ENCODE assay signal across 20 cellular contexts in the genomic region with DNA sequence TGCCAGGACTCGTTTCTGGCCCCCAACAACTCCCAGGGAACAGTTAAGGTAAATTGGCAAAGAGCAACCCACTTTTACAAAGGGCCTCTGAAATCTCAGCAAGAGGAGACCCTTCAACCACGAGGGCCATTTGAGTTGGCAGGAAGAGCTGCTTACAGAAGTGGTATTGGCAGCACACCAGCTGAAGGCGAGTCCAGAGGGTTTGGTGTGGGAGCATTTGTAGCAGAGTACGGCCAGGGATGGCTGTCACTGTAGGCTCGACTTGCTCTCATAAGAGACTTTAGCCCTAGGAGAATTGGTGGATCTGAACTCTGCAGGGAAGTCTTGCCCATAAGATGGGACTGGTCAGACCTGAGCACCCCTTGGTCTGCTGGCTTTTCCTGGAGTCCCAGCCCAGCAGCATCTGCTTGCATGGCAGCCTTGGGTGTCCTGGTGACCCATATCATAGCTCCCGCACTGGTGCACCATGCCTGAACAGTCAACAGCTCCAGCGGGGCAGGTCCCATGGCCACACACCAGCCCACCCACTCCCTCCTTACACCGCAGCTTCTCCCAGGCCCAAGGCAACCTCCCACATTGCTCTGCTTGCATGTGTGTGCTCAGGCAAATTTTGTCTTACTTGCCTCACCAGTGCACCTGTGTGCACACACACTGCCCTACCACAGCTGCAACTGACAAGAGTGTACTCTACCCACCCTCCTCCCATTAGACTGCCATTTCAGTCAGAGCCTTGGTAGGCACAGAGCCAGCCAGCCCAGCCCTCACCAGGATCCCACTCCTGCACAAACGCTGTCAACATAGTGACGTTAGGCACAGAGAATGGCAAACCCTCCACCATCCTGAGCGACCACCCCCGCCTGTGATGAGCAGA.
DNase-seq lines count a peak whose midpoint lies in the region.
"Had no signal": no experiment of that assay in that cellular context is flagged by ENCODE, and none has a peak within 500 bp of the region (broad histone marks: within the 10 kb centered on the region; RNA-seq: fewer than 3 reads in every experiment).

No MANE protein-coding gene starts in this region.

- no peak overlapping the region for H3K4me3 Mint-ChIP-seq in activated T-helper 2 cell treated with anti-CD3 and anti-CD28 coated beads, Interferon-gamma antibody, Interleukin-2, Interleukin-4, amounts not matched to agents 10 μg/mL and 5 μg/mL and 100 μg/mL, durations not matched to agents 14 hours and 24 hours and 36 hours (ENCODE audit: low read depth)
- H3K4me3 Mint-ChIP-seq: activated CD4-positive, alpha-beta memory T cell treated with anti-CD3 and anti-CD28 coated beads, Interleukin-2, amount 10 ng/mL, durations not matched to agents 7 days and 5 days; activated naive CD8-positive, alpha-beta T cell; activated T-cell treated with anti-CD3 and anti-CD28 coated beads, Interleukin-2, amount 50 U/mL, for 24 hours; brain; neural progenitor cell; stimulated activated naive B cell treated with anti-CD40 and anti-IgM and Interleukin-4, amounts not matched to agents 10 μg/mL and 1 μg/mL and 100 μg/mL, for 72 hours; T-helper 1 cell treated with Interleukin-12 subunit alpha and Interleukin-12 subunit beta and Interleukin-4 antibody, amounts not matched to agents 30 μg/mL and 1 μg/mL, for 36 hours had no signal

- H3K27ac Mint-ChIP-seq in activated T-helper 2 cell treated with anti-CD3 and anti-CD28 coated beads, Interferon-gamma antibody, Interleukin-2, Interleukin-4, amounts not matched to agents 10 μg/mL and 5 μg/mL and 100 μg/mL, durations not matched to agents 14 hours and 24 hours and 36 hours = no peak overlapping the region
- H3K27ac Mint-ChIP-seq: activated CD4-positive, alpha-beta memory T cell treated with anti-CD3 and anti-CD28 coated beads, Interleukin-2, amount 10 ng/mL, durations not matched to agents 7 days and 5 days; activated naive CD8-positive, alpha-beta T cell; activated T-cell treated with anti-CD3 and anti-CD28 coated beads, Interleukin-2, amount 50 U/mL, for 24 hours; brain; neural progenitor cell; stimulated activated naive B cell treated with anti-CD40 and anti-IgM and Interleukin-4, amounts not matched to agents 10 μg/mL and 1 μg/mL and 100 μg/mL, for 72 hours; T-helper 1 cell treated with Interleukin-12 subunit alpha and Interleukin-12 subunit beta and Interleukin-4 antibody, amounts not matched to agents 30 μg/mL and 1 μg/mL, for 36 hours had no signal

- H3K4me1 Mint-ChIP-seq in activated T-helper 2 cell treated with anti-CD3 and anti-CD28 coated beads, Interferon-gamma antibody, Interleukin-2, Interleukin-4, amounts not matched to agents 10 μg/mL and 5 μg/mL and 100 μg/mL, durations not matched to agents 14 hours and 24 hours and 36 hours (ENCODE audit: low read depth) = no peaks in the 10 kb centered on the region
- H3K4me1 Mint-ChIP-seq: activated CD4-positive, alpha-beta memory T cell treated with anti-CD3 and anti-CD28 coated beads, Interleukin-2, amount 10 ng/mL, durations not matched to agents 7 days and 5 days; brain; neural progenitor cell; stimulated activated naive B cell treated with anti-CD40 and anti-IgM and Interleukin-4, amounts not matched to agents 10 μg/mL and 1 μg/mL and 100 μg/mL, for 72 hours had no signal

- H3K36me3 Mint-ChIP-seq in activated T-helper 2 cell treated with anti-CD3 and anti-CD28 coated beads, Interferon-gamma antibody, Interleukin-2, Interleukin-4, amounts not matched to agents 10 μg/mL and 5 μg/mL and 100 μg/mL, durations not matched to agents 14 hours and 24 hours and 36 hours (ENCODE audit: low read depth) = no peaks in the 10 kb centered on the region
- H3K36me3 Mint-ChIP-seq: activated naive CD8-positive, alpha-beta T cell; brain; neural progenitor cell; stimulated activated naive B cell treated with anti-CD40 and anti-IgM and Interleukin-4, amounts not matched to agents 10 μg/mL and 1 μg/mL and 100 μg/mL, for 72 hours had no signal

- H3K9me3 Mint-ChIP-seq in activated T-helper 2 cell treated with anti-CD3 and anti-CD28 coated beads, Interferon-gamma antibody, Interleukin-2, Interleukin-4, amounts not matched to agents 10 μg/mL and 5 μg/mL and 100 μg/mL, durations not matched to agents 14 hours and 24 hours and 36 hours = no peaks in the 10 kb centered on the region

- intact Hi-C loops in activated T-helper 2 cell treated with anti-CD3 and anti-CD28 coated beads, Interferon-gamma antibody, Interleukin-2, Interleukin-4, amounts not matched to agents 10 μg/mL and 5 μg/mL and 100 μg/mL, durations not matched to agents 14 hours and 24 hours and 36 hours (cut with micrococcal nuclease) = no loop called here

- no peaks in the 10 kb centered on the region for H3K27me3 Mint-ChIP-seq in activated T-helper 2 cell treated with anti-CD3 and anti-CD28 coated beads, Interferon-gamma antibody, Interleukin-2, Interleukin-4, amounts not matched to agents 10 μg/mL and 5 μg/mL and 100 μg/mL, durations not matched to agents 14 hours and 24 hours and 36 hours (ENCODE audit: low read depth)
- H3K27me3 Mint-ChIP-seq: activated CD4-positive, alpha-beta memory T cell treated with anti-CD3 and anti-CD28 coated beads, Interleukin-2, amount 10 ng/mL, durations not matched to agents 7 days and 5 days; activated T-cell treated with anti-CD3 and anti-CD28 coated beads, Interleukin-2, amount 50 U/mL, for 24 hours; stimulated activated naive B cell treated with anti-CD40 and anti-IgM and Interleukin-4, amounts not matched to agents 10 μg/mL and 1 μg/mL and 100 μg/mL, for 72 hours had no signal

- peak; percentile 61 for DNase-seq in NCI-H1092 treated with DMSO at 0.1 percent for 48 hours (lab: John Stamatoyannopoulos, UW)
- peak; percentile 41 to 61 for DNase-seq in NCI-H526 (lab: John Stamatoyannopoulos, UW)
- DNase-seq in globus pallidus (ENCODE audit: low spot score) = peak; percentile 33
- DNase-seq in putamen (ENCODE audit: low spot score) = peak; percentile 12
- DNase-seq in stimulated activated CD4-positive, alpha-beta T cell treated with anti-CD3 and anti-CD28 coated beads, Interleukin-2, amount 100 ng/mL, for 24 hours = no peak
- DNase-seq in activated T-helper 2 cell treated with anti-CD3 and anti-CD28 coated beads, Interferon-gamma antibody, Interleukin-2, Interleukin-4, amounts not matched to agents 10 μg/mL and 5 μg/mL and 100 μg/mL, durations not matched to agents 14 hours and 24 hours and 36 hours (ENCODE audit: low spot score) = no peak
- DNase-seq in T-helper 9 cell = no peak
- DNase-seq: activated CD4-positive, alpha-beta memory T cell treated with anti-CD3 and anti-CD28 coated beads, Interleukin-2, amount 10 ng/mL, durations not matched to agents 7 days and 5 days; activated T-cell treated with anti-CD3 and anti-CD28 coated beads, Interleukin-2, amount 50 U/mL, for 24 hours; DMS79 treated with DMSO at 0.1 percent for 48 hours; MV-4-11; NCI-H2081; NCI-H510A treated with DMSO at 0.1 percent for 48 hours; PC-3; stimulated activated CD4-positive, alpha-beta T cell treated with anti-CD3 and anti-CD28 coated beads, Interleukin-15, amount 100 ng/mL, for 24 hours; stimulated activated naive B cell treated with anti-CD40 and anti-IgM and Interleukin-4, amounts not matched to agents 10 μg/mL and 1 μg/mL and 100 μg/mL, for 72 hours had no signal

Comparison
In these comparisons a context has a peak if more than half of its experiments do, and no peak if none do; other contexts are left out.
1. DNase-seq: peak in NCI-H1092 treated with DMSO at 0.1 percent for 48 hours (single experiment), NCI-H526 (2 of 2), globus pallidus (single experiment) and putamen (single experiment); none in stimulated activated CD4-positive, alpha-beta T cell treated with anti-CD3 and anti-CD28 coated beads, Interleukin-2, amount 100 ng/mL, for 24 hours (0 of 2), activated T-helper 2 cell treated with anti-CD3 and anti-CD28 coated beads, Interferon-gamma antibody, Interleukin-2, Interleukin-4, amounts not matched to agents 10 μg/mL and 5 μg/mL and 100 μg/mL, durations not matched to agents 14 hours and 24 hours and 36 hours (single experiment) and T-helper 9 cell (single experiment).